Comparison of ENCODE assay signal across 9 cellular contexts in genomic region chr15:50148362-50148963, GRCh38. TPM values are rescaled to one million over a fixed set of nuclear protein-coding genes. Genes with fewer than 3 reads are reported as not detected.
DNase-seq lines count a peak whose midpoint lies in the region; ATAC-seq and TF ChIP-seq lines count a peak whose summit lies in the region.
"Had no signal": no experiment of that assay in that cellular context is flagged by ENCODE, and none has a peak within 500 bp of the region (broad histone marks: within the 10 kb centered on the region; RNA-seq: fewer than 3 reads in every experiment).

No MANE protein-coding gene starts in this region.

- H3K27me3 ChIP-seq in endodermal cell (ENCODE audit: control insufficient read depth, insufficient read depth, low read length, poor library complexity, severe bottlenecking), result no peaks in the 10 kb centered on the region

- no peak overlapping the region for H3K9ac ChIP-seq in endodermal cell (ENCODE audit: extremely low read depth, low read length, poor library complexity, severe bottlenecking)

- peaks cover 3% of the 10 kb centered on the region for H3K4me1 ChIP-seq in endodermal cell (ENCODE audit: control insufficient read depth, insufficient read depth, low read length)

- no peak overlapping the region for H3K27ac Mint-ChIP-seq in endodermal cell
- H3K27ac Mint-ChIP-seq in progenitor cell of endocrine pancreas, result no peak overlapping the region
- H3K27ac Mint-ChIP-seq: activated naive CD4-positive, alpha-beta T cell treated with anti-CD3 and anti-CD28 coated beads, Interleukin-2, amount 50 U/mL, for 24 hours had no signal

- DNase-seq in GM13976 (ENCODE audit: low spot score), result no peak
- peak; percentile 83 for DNase-seq in NCI-H82 treated with DMSO at 0.1 percent for 48 hours (lab: John Stamatoyannopoulos, UW; ENCODE audit: unreplicated experiment)
- DNase-seq in endodermal cell, result peak; percentile 88
- DNase-seq in progenitor cell of endocrine pancreas (ENCODE audit: low spot score, unreplicated experiment), result no peak
- DNase-seq in cerebellar nuclear complex (lab: John Stamatoyannopoulos, UW), result no peak
- no peak for DNase-seq in NCI-H1930 (lab: John Stamatoyannopoulos, UW)
- DNase-seq in activated gamma-delta T cell treated with Interleukin-2 at 50 U/mL for 16 hours, result no peak

- TF ChIP-seq CTCF in GM13976 (IDR thresholded peaks at IDR 0.05; ENCODE audit: borderline replicate concordance, control extremely low read depth, extremely low read depth, insufficient read depth, missing control alignments) (peak; percentile 41), endodermal cell (conservative IDR thresholded peaks at IDR 0.05) (peak; percentile 83), progenitor cell of endocrine pancreas (IDR thresholded peaks at IDR 0.05; ENCODE audit: unreplicated experiment) (peak; percentile 57)

- H3K4me3 ChIP-seq in endodermal cell (ENCODE audit: low read length), result no peak overlapping the region

- no peak for ATAC-seq in GM19324 (IDR thresholded peaks at IDR 0.05; ENCODE audit: low FRiP score, unreplicated experiment)

- H3K27ac ChIP-seq in endodermal cell (ENCODE audit: low read depth, low read length), result no peak overlapping the region

- H3K9me3 ChIP-seq in endodermal cell (ENCODE audit: control insufficient read depth, low read length), result peaks cover 9% of the 10 kb centered on the region

- H3K36me3 Mint-ChIP-seq in endodermal cell (ENCODE audit: low read depth), result no peaks in the 10 kb centered on the region
- no peaks in the 10 kb centered on the region for H3K36me3 Mint-ChIP-seq in progenitor cell of endocrine pancreas (ENCODE audit: insufficient read depth)
- H3K36me3 Mint-ChIP-seq: activated naive CD4-positive, alpha-beta T cell treated with anti-CD3 and anti-CD28 coated beads, Interleukin-2, amount 50 U/mL, for 24 hours had no signal

- H3K27me3 Mint-ChIP-seq in endodermal cell (ENCODE audit: insufficient read depth) (no peaks in the 10 kb centered on the region), progenitor cell of endocrine pancreas (no peaks in the 10 kb centered on the region)
- H3K27me3 Mint-ChIP-seq: activated naive CD4-positive, alpha-beta T cell treated with anti-CD3 and anti-CD28 coated beads, Interleukin-2, amount 50 U/mL, for 24 hours had no signal

- no peaks in the 10 kb centered on the region for H3K36me3 ChIP-seq in endodermal cell (ENCODE audit: control insufficient read depth, insufficient read depth, low read length)

- no peak overlapping the region for H3K4me3 Mint-ChIP-seq in endodermal cell
- no peak overlapping the region for H3K4me3 Mint-ChIP-seq in progenitor cell of endocrine pancreas (ENCODE audit: low read depth)
- H3K4me3 Mint-ChIP-seq: activated naive CD4-positive, alpha-beta T cell treated with anti-CD3 and anti-CD28 coated beads, Interleukin-2, amount 50 U/mL, for 24 hours had no signal

- H3K4me1 Mint-ChIP-seq in endodermal cell (peaks cover 2% of the 10 kb centered on the region), progenitor cell of endocrine pancreas (ENCODE audit: low read depth) (peaks cover 12% of the 10 kb centered on the region)
- H3K4me1 Mint-ChIP-seq: activated naive CD4-positive, alpha-beta T cell treated with anti-CD3 and anti-CD28 coated beads, Interleukin-2, amount 50 U/mL, for 24 hours had no signal

- WGBS in endodermal cell (ENCODE audit: insufficient coverage in 1 of 2, insufficient read length in 1 of 2), 2 experiments, result 0 to 5% methylated on average over 1 of the region's 4 CpGs

- H3K9me3 Mint-ChIP-seq in endodermal cell (peaks cover 4% of the 10 kb centered on the region), progenitor cell of endocrine pancreas (ENCODE audit: low read depth) (no peaks in the 10 kb centered on the region)
- H3K9me3 Mint-ChIP-seq: activated naive CD4-positive, alpha-beta T cell treated with anti-CD3 and anti-CD28 coated beads, Interleukin-2, amount 50 U/mL, for 24 hours had no signal

- in situ Hi-C loops in GM13976 (cut with MboI; ENCODE audit: low sequenced_read_pairs, unreplicated experiment), result loop anchor here (25.0 kb wide), 2 partner anchors 1061 to 1286 kb away; no protein-coding TSS in a partner anchor

RNA-seq across cellular contexts. Expression of gene ATP8B4, which starts 29.4 kb away (rescaled TPM):
- under 1 TPM; 0.64 to 0.95 TPM for total RNA-seq in endodermal cell
- polyA plus RNA-seq in endodermal cell (2013, experiment 1 of 2), result 0.14 TPM
- polyA plus RNA-seq in endodermal cell (2013, experiment 2 of 2), result 0.04 TPM
- 0.95 and 0.98 TPM in 2 replicates for total RNA-seq in progenitor cell of endocrine pancreas

RNA-seq across cellular contexts. Expression of gene SLC27A2, which starts 33.5 kb away (rescaled TPM):
- total RNA-seq in endodermal cell (1 to 10 TPM; 4.0 to 6.8 TPM), progenitor cell of endocrine pancreas (10.3 and 10.6 TPM in 2 replicates)
- polyA plus RNA-seq in endodermal cell (2013, experiment 1 of 2), result 1.4 TPM
- polyA plus RNA-seq in endodermal cell (2013, experiment 2 of 2), result 1.9 TPM

Comparison
In these comparisons a context has a peak if more than half of its experiments do, and no peak if none do; other contexts are left out.
1. DNase-seq: peak in NCI-H82 treated with DMSO at 0.1 percent for 48 hours (single experiment) and endodermal cell (single experiment); none in GM13976 (single experiment), progenitor cell of endocrine pancreas (single experiment), cerebellar nuclear complex (0 of 2), NCI-H1930 (0 of 2) and activated gamma-delta T cell treated with Interleukin-2 at 50 U/mL for 16 hours (single experiment).
2. Peak in every context shown above with its lines, with median percentiles within 50 percentile points of each other: CTCF ChIP-seq.